In the genomic region with DNA sequence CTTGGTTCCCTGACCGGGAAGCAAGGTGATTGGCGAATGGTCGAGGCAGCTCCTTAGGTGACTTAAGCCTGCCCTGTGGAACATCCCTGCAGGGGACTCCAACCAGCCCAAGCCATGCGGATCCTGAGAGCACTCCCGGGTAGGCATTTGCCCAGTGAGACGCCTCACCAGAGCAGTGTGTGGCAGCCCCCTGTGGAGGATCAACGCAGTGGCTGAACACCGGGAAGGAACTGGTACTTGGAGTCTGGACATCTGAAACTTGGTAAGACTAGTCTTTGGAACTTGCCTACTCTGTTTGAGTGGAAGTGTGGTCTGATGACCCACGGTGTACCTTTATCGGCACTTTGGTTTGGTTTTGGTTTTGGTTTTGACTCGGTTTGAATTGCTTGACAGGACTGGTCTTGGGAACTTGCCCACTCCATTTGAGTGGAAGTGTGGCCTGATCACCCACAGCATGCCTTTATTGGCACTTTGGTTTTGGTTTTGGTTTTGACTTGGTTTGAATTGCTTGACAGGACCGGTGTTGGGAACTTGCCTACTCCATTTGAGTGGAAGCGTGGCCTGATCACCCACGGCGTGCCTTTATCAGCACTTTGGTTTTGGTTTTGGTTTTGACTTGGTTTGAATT, we compare ENCODE assay signal across 9 cellular contexts. TPM values are rescaled to one million over a fixed set of nuclear protein-coding genes. Genes with fewer than 3 reads are reported as not detected.
DNase-seq lines count a peak whose midpoint lies in the region; ATAC-seq, FAIRE-seq and TF ChIP-seq lines count a peak whose summit lies in the region.
"Not testable (repeated sequence)": the region's sequence is repeated elsewhere in the genome, so short reads cannot be mapped to it uniquely, and the experiment has no call there.
"Had no signal": no experiment of that assay in that cellular context is flagged by ENCODE, and none has a peak within 500 bp of the region (broad histone marks: within the 10 kb centered on the region; RNA-seq: fewer than 3 reads in every experiment).

No MANE protein-coding gene starts in this region.

- H3K4me3 ChIP-seq in GM12864 (ENCODE audit: low read depth, low read length) (peak overlapping the region; percentile 51), GM12878 (peak overlapping the region; percentile 68)

- peak; percentile 75 for FAIRE-seq in GM19239 (lab: Jason Lieb, UNC)
- not testable (repeated sequence) for FAIRE-seq in GM12878 (lab: Jason Lieb, UNC)

- H4K20me1 ChIP-seq in GM12878 (ENCODE audit: control insufficient read depth, insufficient read depth): not testable (repeated sequence)

- BruUV-seq in GM12878 (replicated peaks; lab: Mats Ljungman, UMichigan): not testable (repeated sequence)

- peak overlapping the region; percentile 81 for H3K27ac Mint-ChIP-seq in activated CD4-positive, alpha-beta T cell treated with anti-CD3 and anti-CD28 coated beads, Interleukin-2, amount 10 ng/mL, durations not matched to agents 7 days and 5 days
- H3K27ac Mint-ChIP-seq in stimulated activated effector memory CD8-positive, alpha-beta T cell treated with anti-CD3 and anti-CD28 coated beads, Interleukin-12 subunit alpha, Interleukin-12 subunit beta, amount 100 ng/mL, for 72 hours: peak overlapping the region; percentile 92

- H3K4me1 ChIP-seq in GM12878 (ENCODE audit: control insufficient read depth, insufficient read depth, low read length): peaks cover 13% of the 10 kb centered on the region

- RAD21 ChIA-PET in GM12878 (lab: Charles Lee; ENCODE audit: unreplicated experiment): not testable (repeated sequence)

- H3K27ac ChIP-seq in GM12878 (ENCODE audit: control insufficient read depth, insufficient read depth): peak overlapping the region; percentile 74

- POLR2A ChIA-PET in activated CD4-positive, alpha-beta T cell treated with anti-CD3 and anti-CD28 coated beads, Interleukin-2, amount 10 ng/mL, durations not matched to agents 7 days and 5 days (lab: Charles Lee); GM12878 (lab: Charles Lee): not testable (repeated sequence)

- peaks cover 34% of the 10 kb centered on the region for H3K4me1 Mint-ChIP-seq in activated CD4-positive, alpha-beta T cell treated with anti-CD3 and anti-CD28 coated beads, Interleukin-2, amount 10 ng/mL, durations not matched to agents 7 days and 5 days
- peaks cover 60% of the 10 kb centered on the region for H3K4me1 Mint-ChIP-seq in stimulated activated effector memory CD8-positive, alpha-beta T cell treated with anti-CD3 and anti-CD28 coated beads, Interleukin-12 subunit alpha, Interleukin-12 subunit beta, amount 100 ng/mL, for 72 hours

- intact Hi-C loops in GM12878 (cut with micrococcal nuclease; ENCODE audit: unreplicated experiment): loop anchor here (2.0 to 5.0 kb wide), 3 partner anchors 38 to 316 kb away; partner anchors contain the start of gene SAMD3

- peaks cover 35% of the 10 kb centered on the region for H3K9me3 Mint-ChIP-seq in activated CD4-positive, alpha-beta T cell treated with anti-CD3 and anti-CD28 coated beads, Interleukin-2, amount 10 ng/mL, durations not matched to agents 7 days and 5 days
- H3K9me3 Mint-ChIP-seq in stimulated activated effector memory CD8-positive, alpha-beta T cell treated with anti-CD3 and anti-CD28 coated beads, Interleukin-12 subunit alpha, Interleukin-12 subunit beta, amount 100 ng/mL, for 72 hours: not testable (repeated sequence)

- H3K79me2 ChIP-seq in GM12878 (ENCODE audit: control insufficient read depth, insufficient read depth, low read length): peaks cover 11% of the 10 kb centered on the region

- H3K4me2 ChIP-seq in GM12878 (ENCODE audit: control insufficient read depth, insufficient read depth): peak overlapping the region; percentile 88

- peak overlapping the region; percentile 72 for H2AFZ ChIP-seq in GM12878 (ENCODE audit: control insufficient read depth, low read depth, low read length)

- H3K9me3 ChIP-seq in GM12878 (replicated peaks; ENCODE audit: control insufficient read depth, insufficient read depth, low read length): not testable (repeated sequence)

- not testable (repeated sequence) for TF ChIP-seq CTCF in GM12864 (IDR thresholded peaks at IDR 0.05; ENCODE audit: low read depth, low read length, missing control alignments); GM12878 (IDR thresholded peaks at IDR 0.05 in 2 of 3, conservative IDR thresholded peaks at IDR 0.05 in 1 of 3; ENCODE audit: control insufficient read depth in 2 of 3, extremely low read depth in 1 of 3, insufficient read depth in 1 of 3, low read depth in 3 of 3, low read length in 3 of 3)

- TF ChIP-seq EP300 in GM12878 (IDR thresholded peaks at IDR 0.05; ENCODE audit: borderline replicate concordance in 1 of 2, control insufficient read depth in 1 of 2, low read depth in 2 of 2, low read length in 2 of 2): not testable (repeated sequence)

- H3K36me3 ChIP-seq in GM12878 (ENCODE audit: control insufficient read depth in 2 of 2, insufficient read depth in 2 of 2, low read length in 1 of 2): not testable (repeated sequence)

- peaks cover 30% of the 10 kb centered on the region for H3K36me3 Mint-ChIP-seq in activated CD4-positive, alpha-beta T cell treated with anti-CD3 and anti-CD28 coated beads, Interleukin-2, amount 10 ng/mL, durations not matched to agents 7 days and 5 days (ENCODE audit: low read depth)
- peaks cover 19% of the 10 kb centered on the region for H3K36me3 Mint-ChIP-seq in stimulated activated effector memory CD8-positive, alpha-beta T cell treated with anti-CD3 and anti-CD28 coated beads, Interleukin-12 subunit alpha, Interleukin-12 subunit beta, amount 100 ng/mL, for 72 hours

- H3K4me3 Mint-ChIP-seq in activated CD4-positive, alpha-beta T cell treated with anti-CD3 and anti-CD28 coated beads, Interleukin-2, amount 10 ng/mL, durations not matched to agents 7 days and 5 days: peak overlapping the region; percentile 37
- H3K4me3 Mint-ChIP-seq in stimulated activated effector memory CD8-positive, alpha-beta T cell treated with anti-CD3 and anti-CD28 coated beads, Interleukin-12 subunit alpha, Interleukin-12 subunit beta, amount 100 ng/mL, for 72 hours: peak overlapping the region; percentile 86

- ATAC-seq in GM21723 (IDR thresholded peaks at IDR 0.05; ENCODE audit: unreplicated experiment) (peak; percentile 50), HG03039 (IDR thresholded peaks at IDR 0.05; ENCODE audit: unreplicated experiment) (peak; percentile 36), GM12878 (peak; percentile 66)
- ATAC-seq in stimulated activated effector memory CD8-positive, alpha-beta T cell treated with anti-CD3 and anti-CD28 coated beads, Interleukin-12 subunit alpha, Interleukin-12 subunit beta, amount 100 ng/mL, for 72 hours: peak; percentile 74

- TF ChIP-seq POLR2A in GM12878 (IDR thresholded peaks at IDR 0.05; ENCODE audit: low read depth, low read length): not testable (repeated sequence)

- not testable (repeated sequence) for H3K27me3 ChIP-seq in GM12878 (replicated peaks in 1 of 2; ENCODE audit: control insufficient read depth in 2 of 2, insufficient read depth in 2 of 2, low read length in 1 of 2)

- 0% methylated on average over 15 of the region's 15 CpGs for WGBS in GM12878 (ENCODE audit: insufficient coverage, insufficient replicate concordance, low lambda C conversion rate, missing lambda C conversion rate)

- SMC1A ChIA-PET in GM12878 (lab: Charles Lee; ENCODE audit: uncharacterized antibody, unreplicated experiment): not testable (repeated sequence)

- in situ Hi-C loops in GM12878 (cut with MboI): not testable (repeated sequence)

- peak; percentile 38 for DNase-seq in GM12864 (ENCODE audit: low read depth)
- DNase-seq in GM19239 (ENCODE audit: insufficient read length, low spot score); activated CD4-positive, alpha-beta T cell treated with anti-CD3 and anti-CD28 coated beads, Interleukin-2, amount 10 ng/mL, durations not matched to agents 7 days and 5 days; GM12878 (ENCODE audit: low read depth, low spot score): not testable (repeated sequence)
- DNase-seq in HT1080 (ENCODE audit: low read depth): peak; percentile 25
- peak; percentile 20 to 76 for DNase-seq in stimulated activated effector memory CD8-positive, alpha-beta T cell treated with anti-CD3 and anti-CD28 coated beads, Interleukin-12 subunit alpha, Interleukin-12 subunit beta, amount 100 ng/mL, for 72 hours (ENCODE audit: low spot score in 2 of 2)

- CTCF ChIA-PET in activated CD4-positive, alpha-beta T cell treated with anti-CD3 and anti-CD28 coated beads, Interleukin-2, amount 10 ng/mL, durations not matched to agents 7 days and 5 days (lab: Charles Lee); GM12878 (lab: Yijun Ruan, JAX): not testable (repeated sequence)

- H3K9ac ChIP-seq in GM12878 (ENCODE audit: control insufficient read depth, insufficient read depth, low read length): peak overlapping the region; percentile 70

- not testable (repeated sequence) for TF ChIP-seq RAD21 in GM12878 (IDR thresholded peaks at IDR 0.05; ENCODE audit: insufficient read depth, low read depth, low read length)

- not testable (repeated sequence) for H3K27me3 Mint-ChIP-seq in activated CD4-positive, alpha-beta T cell treated with anti-CD3 and anti-CD28 coated beads, Interleukin-2, amount 10 ng/mL, durations not matched to agents 7 days and 5 days

TF ChIP-seq in GM12878, 131 proteins besides CTCF, POLR2A, EP300 and RAD21 (continues in another document):
- TF ChIP-seq DPF2 (IDR thresholded peaks at IDR 0.05) (0 out of 2 replicates have a peak, but pooled peaks have one; percentile 8), CBFB (IDR thresholded peaks at IDR 0.05; ENCODE audit: low read depth) (peak; percentile 16; the same call in 1 of the 2 replicates)

RNA-seq across cellular contexts. Expression of gene SAMD3, which starts 38.0 kb away (rescaled TPM):
- total RNA-seq in HT1080 (2014; rRNA removed; shearing (Covaris generic)): 3.8 and 5.0 TPM in 2 replicates
- 0.17 and 0.23 TPM in 2 replicates for polyA plus RNA-seq in HT1080 (2015; cell fraction: cytosol; rRNA removed)
- 0.43 and 0.77 TPM in 2 replicates for polyA plus RNA-seq in HT1080 (2015; cell fraction: nucleus; rRNA removed)
- 10 to 100 TPM; 49.5 to 50.9 TPM for total RNA-seq in activated CD4-positive, alpha-beta T cell treated with anti-CD3 and anti-CD28 coated beads, Interleukin-2, amount 10 ng/mL, durations not matched to agents 7 days and 5 days
- total RNA-seq in GM12878 (2013; cell fraction: nucleolus; rRNA removed): 4.7 and 6.5 TPM in 2 replicates
- 0.33 and 0.40 TPM in 2 replicates for total RNA-seq in GM12878 (2014; rRNA removed)
- total RNA-seq in GM12878 (2014; rRNA removed; fragmentation: Illumina TruSeq; extraction: Trizol): 0.14 and 0.31 TPM in 2 replicates
- total RNA-seq in GM12878 (2021): 0.43 and 0.44 TPM in 2 replicates
- not detected for polyA plus RNA-seq in GM12878 (2011; ENCODE audit: low read depth)
- 2.3 and 3.0 TPM in 2 replicates for polyA plus RNA-seq in GM12878 (2011; rRNA removed)
- 2.3 and 3.5 TPM in 2 replicates for polyA plus RNA-seq in GM12878 (2011; cell fraction: cytosol; rRNA removed)
- polyA plus RNA-seq in GM12878 (2011; cell fraction: nucleus; rRNA removed): 2.8 and 5.0 TPM in 2 replicates
- polyA plus RNA-seq in GM12878 (2012): 0.11 TPM in 1 of 2 replicates, not detected in the other
- polyA plus RNA-seq in GM12878 (2014; fragmentation: Illumina TruSeq; extraction: Trizol): 0.46 and 0.82 TPM in 2 replicates
- under 1 TPM; 0.16 to 0.39 TPM for polyA plus RNA-seq in GM12878 (2014; fragmentation: Nextera tagmentation; extraction: Ambion mirVana)
- 0.04 and 0.27 TPM in 2 replicates for polyA plus RNA-seq in GM12878 (2014; rRNA removed)
- not detected for polyA plus RNA-seq in GM12878 (2016; fragmentation: Nextera tagmentation; extraction: Ambion mirVana)
- polyA minus RNA-seq in GM12878 (2011; rRNA and poly(A)+ RNA removed): 1.7 and 3.6 TPM in 2 replicates
- polyA minus RNA-seq in GM12878 (2011; cell fraction: cytosol; rRNA and poly(A)+ RNA removed): not detected in 2 replicates
- 0.85 and 1.1 TPM in 2 replicates for polyA minus RNA-seq in GM12878 (2011; cell fraction: nucleus; rRNA and poly(A)+ RNA removed)
- total RNA-seq: cardiac muscle cell had no signal
- polyA plus RNA-seq: cardiac muscle cell had no signal
